27 cellular contexts compared by ENCODE assay signal in genomic region chr10:116071453-116072148, GRCh38.
"Had no signal": no experiment of that assay in that cellular context is flagged by ENCODE, and none has a peak within 500 bp of the region (broad histone marks: within the 10 kb centered on the region; RNA-seq: fewer than 3 reads in every experiment).

No MANE protein-coding gene starts in this region.

- H3K27ac ChIP-seq: KMS-11 had no signal

- H3K27ac Mint-ChIP-seq: activated CD8-positive, alpha-beta memory T cell treated with anti-CD3 and anti-CD28 coated beads, Interleukin-2, amount 10 ng/mL, durations not matched to agents 7 days and 5 days; activated naive CD4-positive, alpha-beta T cell treated with anti-CD3 and anti-CD28 coated beads, Interleukin-2, amount 50 U/mL, for 24 hours; activated T-cell treated with anti-CD3 and anti-CD28 coated beads, Interleukin-2, amount 50 U/mL, for 24 hours; activated T-helper 1 cell treated with anti-CD3 and anti-CD28 coated beads, Interleukin-12 subunit alpha, Interleukin-12 subunit beta, Interleukin-2, Interleukin-4 antibody, amounts not matched to agents 30 ng/mL and 10 ng/mL and 1 ng/mL, durations not matched to agents 14 hours and 24 hours and 36 hours; T-helper 17 cell; WTC11 had no signal

- H3K27me3 ChIP-seq: MG63 had no signal

- H3K4me3 Mint-ChIP-seq: activated CD8-positive, alpha-beta memory T cell treated with anti-CD3 and anti-CD28 coated beads, Interleukin-2, amount 10 ng/mL, durations not matched to agents 7 days and 5 days; activated naive CD4-positive, alpha-beta T cell treated with anti-CD3 and anti-CD28 coated beads, Interleukin-2, amount 50 U/mL, for 24 hours; activated T-cell treated with anti-CD3 and anti-CD28 coated beads, Interleukin-2, amount 50 U/mL, for 24 hours; activated T-helper 1 cell treated with anti-CD3 and anti-CD28 coated beads, Interleukin-12 subunit alpha, Interleukin-12 subunit beta, Interleukin-2, Interleukin-4 antibody, amounts not matched to agents 30 ng/mL and 10 ng/mL and 1 ng/mL, durations not matched to agents 14 hours and 24 hours and 36 hours; T-helper 17 cell; WTC11 had no signal

- H3K9ac ChIP-seq: KMS-11 had no signal

- H3K27me3 Mint-ChIP-seq: activated CD8-positive, alpha-beta memory T cell treated with anti-CD3 and anti-CD28 coated beads, Interleukin-2, amount 10 ng/mL, durations not matched to agents 7 days and 5 days; activated naive CD4-positive, alpha-beta T cell treated with anti-CD3 and anti-CD28 coated beads, Interleukin-2, amount 50 U/mL, for 24 hours; activated T-cell treated with anti-CD3 and anti-CD28 coated beads, Interleukin-2, amount 50 U/mL, for 24 hours had no signal

- DNase-seq: activated CD4-positive, alpha-beta T cell treated with anti-CD3 and anti-CD28 coated beads for 48 hours; activated CD4-positive, alpha-beta T cell treated with anti-CD3 and anti-CD28 coated beads, Interleukin-2, amount 50 U/mL, for 48 hours; activated CD4-positive, CD25-positive, alpha-beta regulatory T cell treated with anti-CD3 and anti-CD28 coated beads, Interleukin-2, amount 50 U/mL, for 72 hours; activated CD8-positive, alpha-beta memory T cell treated with anti-CD3 and anti-CD28 coated beads, Interleukin-2, amount 10 ng/mL, durations not matched to agents 7 days and 5 days; activated effector memory CD4-positive, alpha-beta T cell treated with Interleukin-2 at 50 U/mL for 16 hours; activated naive CD4-positive, alpha-beta T cell; activated T-cell treated with anti-CD3 and anti-CD28 coated beads, Interleukin-2, amount 50 U/mL, for 24 hours; aorta; central memory CD4-positive, alpha-beta T cell; MG63; MV-4-11; NCI-H1092 treated with DMSO at 0.1 percent for 48 hours; NCI-H1417 treated with DMSO at 0.1 percent for 48 hours; NCI-H1694; NCI-H2029; NCI-H2107; NCI-H226; NCI-H526 treated with DMSO at 0.1 percent for 48 hours; NCI-H82; SIG-M5; T-helper 17 cell; T-helper 9 cell had no signal

- H3K9me3 Mint-ChIP-seq: activated naive CD4-positive, alpha-beta T cell treated with anti-CD3 and anti-CD28 coated beads, Interleukin-2, amount 50 U/mL, for 24 hours; activated T-cell treated with anti-CD3 and anti-CD28 coated beads, Interleukin-2, amount 50 U/mL, for 24 hours; activated T-helper 1 cell treated with anti-CD3 and anti-CD28 coated beads, Interleukin-12 subunit alpha, Interleukin-12 subunit beta, Interleukin-2, Interleukin-4 antibody, amounts not matched to agents 30 ng/mL and 10 ng/mL and 1 ng/mL, durations not matched to agents 14 hours and 24 hours and 36 hours; WTC11 had no signal

- FAIRE-seq: bronchial epithelial cell had no signal

- H3K9me3 ChIP-seq: MG63 had no signal

- H3K36me3 Mint-ChIP-seq: activated CD8-positive, alpha-beta memory T cell treated with anti-CD3 and anti-CD28 coated beads, Interleukin-2, amount 10 ng/mL, durations not matched to agents 7 days and 5 days; activated naive CD4-positive, alpha-beta T cell treated with anti-CD3 and anti-CD28 coated beads, Interleukin-2, amount 50 U/mL, for 24 hours; WTC11 had no signal

- H3K4me3 ChIP-seq: MG63 had no signal

- H3K4me1 Mint-ChIP-seq: activated CD8-positive, alpha-beta memory T cell treated with anti-CD3 and anti-CD28 coated beads, Interleukin-2, amount 10 ng/mL, durations not matched to agents 7 days and 5 days; activated naive CD4-positive, alpha-beta T cell treated with anti-CD3 and anti-CD28 coated beads, Interleukin-2, amount 50 U/mL, for 24 hours; T-helper 17 cell had no signal

- H3K36me3 ChIP-seq: MG63 had no signal
